25 cellular contexts compared by ENCODE assay signal in the genomic region with DNA sequence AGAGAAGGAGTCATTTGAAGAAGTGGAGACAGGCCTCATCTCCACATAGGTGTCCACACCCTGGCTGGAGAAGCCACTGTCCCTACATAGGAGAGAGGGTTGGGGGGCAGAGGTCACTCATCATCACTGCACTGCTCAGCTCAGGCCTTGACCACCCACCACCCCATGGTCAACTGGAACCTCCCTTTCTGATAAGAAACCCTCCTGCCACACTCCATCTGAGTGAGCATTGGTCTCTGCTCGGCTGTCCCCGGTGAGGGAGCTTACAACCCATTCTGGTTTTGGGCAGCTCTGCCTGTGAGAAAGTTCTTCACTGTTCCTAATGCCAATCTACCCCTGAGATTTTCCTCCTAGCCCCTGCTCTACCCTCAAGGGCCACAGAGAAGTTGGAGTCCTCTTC. TPM values are rescaled to one million over a fixed set of nuclear protein-coding genes. Genes with fewer than 3 reads are reported as not detected.
A peak's percentile ranks its signal among the peaks of the same experiment; 100 is the strongest.
DNase-seq lines count a peak whose midpoint lies in the region; ATAC-seq and TF ChIP-seq lines count a peak whose summit lies in the region.
"Had no signal": no experiment of that assay in that cellular context is flagged by ENCODE, and none has a peak within 500 bp of the region (broad histone marks: within the 10 kb centered on the region; RNA-seq: fewer than 3 reads in every experiment).

No MANE protein-coding gene starts in this region.

- H3K27ac ChIP-seq in BLaER1 (peak overlapping the region; percentile 47; the same call in 1 of the 2 replicates), trophoblast cell (ENCODE audit: low read depth, low read length) (no peak overlapping the region)
- H3K27ac ChIP-seq: C4-2B, gastrocnemius medialis, neutrophil, Peyer's patch, upper lobe of right lung had no signal

- H3K4me3 Mint-ChIP-seq in HFFc6 = no peak overlapping the region
- H3K4me3 Mint-ChIP-seq in endothelial cell (ENCODE audit: unreplicated experiment) = no peak overlapping the region
- H3K4me3 Mint-ChIP-seq: activated B cell treated with CpG ODN at 0.5 μM for 24 hours; activated naive CD8-positive, alpha-beta T cell treated with anti-CD3 and anti-CD28 coated beads, Interleukin-2, amount 10 ng/mL, durations not matched to agents 7 days and 5 days; central memory CD8-positive, alpha-beta T cell had no signal

- H3K23ac ChIP-seq in trophoblast cell (ENCODE audit: low read length) = no peak overlapping the region

- no peak overlapping the region for H3K18ac ChIP-seq in trophoblast cell (ENCODE audit: low read length)

- H2BK120ac ChIP-seq in trophoblast cell (ENCODE audit: insufficient read depth, low read length, poor library complexity) = no peak overlapping the region

- no peak overlapping the region for H4K12ac ChIP-seq in trophoblast cell (ENCODE audit: low read depth, low read length)

- H3K9me3 Mint-ChIP-seq in HFFc6 (no peaks in the 10 kb centered on the region), endothelial cell (ENCODE audit: unreplicated experiment) (no peaks in the 10 kb centered on the region)
- H3K9me3 Mint-ChIP-seq: activated B cell treated with CpG ODN at 0.5 μM for 24 hours; activated naive CD8-positive, alpha-beta T cell treated with anti-CD3 and anti-CD28 coated beads, Interleukin-2, amount 10 ng/mL, durations not matched to agents 7 days and 5 days; central memory CD8-positive, alpha-beta T cell had no signal

- peaks cover 30% of the 10 kb centered on the region for H3K4me1 ChIP-seq in BLaER1
- H3K4me1 ChIP-seq in trophoblast cell (ENCODE audit: control insufficient read depth in 1 of 2, insufficient read depth in 2 of 2, low read length in 2 of 2) = peaks cover 3 to 8% of the 10 kb centered on the region in 2 experiments
- H3K4me1 ChIP-seq: gastrocnemius medialis, Peyer's patch, upper lobe of right lung had no signal

- H4K20me1 ChIP-seq in BLaER1 = no peaks in the 10 kb centered on the region

- H3K36me3 Mint-ChIP-seq in HFFc6 (ENCODE audit: low read depth) (peaks cover 38% of the 10 kb centered on the region), endothelial cell (ENCODE audit: low read depth, unreplicated experiment) (peaks cover 20% of the 10 kb centered on the region)

- H3K27me3 Mint-ChIP-seq in HFFc6 (ENCODE audit: insufficient read depth) = peaks cover 3% of the 10 kb centered on the region; the same call in 1 of the 2 replicates
- H3K27me3 Mint-ChIP-seq in endothelial cell (ENCODE audit: unreplicated experiment) = peaks cover 13% of the 10 kb centered on the region
- H3K27me3 Mint-ChIP-seq: activated B cell treated with CpG ODN at 0.5 μM for 24 hours; activated naive CD8-positive, alpha-beta T cell treated with anti-CD3 and anti-CD28 coated beads, Interleukin-2, amount 10 ng/mL, durations not matched to agents 7 days and 5 days had no signal

- TF ChIP-seq CTCF in HFFc6 (IDR thresholded peaks at IDR 0.05) (no peak), endothelial cell (IDR thresholded peaks at IDR 0.05; ENCODE audit: unreplicated experiment) (no peak)

- H3K14ac ChIP-seq in trophoblast cell (ENCODE audit: low read length) = no peak overlapping the region

- no peak overlapping the region for H4K91ac ChIP-seq in trophoblast cell (ENCODE audit: low read depth, low read length)

- H4K8ac ChIP-seq in trophoblast cell (ENCODE audit: low read depth, low read length) = no peak overlapping the region

- no peak overlapping the region for H2AK5ac ChIP-seq in trophoblast cell (ENCODE audit: low read length)

- H3K36me3 ChIP-seq in BLaER1 (peaks cover 94% of the 10 kb centered on the region), trophoblast cell (ENCODE audit: control insufficient read depth in 1 of 2, insufficient read depth in 2 of 2, low read length in 2 of 2) (peaks cover 44 to 52% of the 10 kb centered on the region in 2 experiments)

- WGBS in trophoblast cell (ENCODE audit: extremely low coverage, insufficient coverage, insufficient read length) = no CpG with 5 or more reads among the region's 2 CpGs

- no peak overlapping the region for H2AFZ ChIP-seq in trophoblast cell (ENCODE audit: insufficient read depth, low read length, poor library complexity)

- H3K27ac Mint-ChIP-seq in HFFc6 = peak overlapping the region; percentile 98
- H3K27ac Mint-ChIP-seq in endothelial cell (ENCODE audit: unreplicated experiment) = peak overlapping the region; percentile 49
- H3K27ac Mint-ChIP-seq: activated B cell treated with CpG ODN at 0.5 μM for 24 hours had no signal

- no peak for DNase-seq in HFFc6
- DNase-seq in endothelial cell (ENCODE audit: low spot score) = no peak
- no peak for DNase-seq in trophoblast cell
- DNase-seq in amniotic stem cell (lab: John Stamatoyannopoulos, UW) = no peak
- DNase-seq in NCI-H1048 (lab: John Stamatoyannopoulos, UW) = no peak
- no peak for DNase-seq in EL
- DNase-seq: activated B cell treated with CpG ODN at 0.5 μM for 24 hours, Calu3, gastrocnemius medialis, NCI-H1105 treated with DMSO at 0.1 percent for 48 hours, NCI-H1930, NCI-H2227 treated with DMSO at 0.1 percent for 48 hours, NCI-H69, SIG-M5, SW 1271, upper lobe of right lung had no signal

- H3K4me1 Mint-ChIP-seq in HFFc6 (ENCODE audit: low read depth) (peaks cover 56% of the 10 kb centered on the region), endothelial cell (ENCODE audit: unreplicated experiment) (peaks cover 3% of the 10 kb centered on the region)
- H3K4me1 Mint-ChIP-seq: central memory CD8-positive, alpha-beta T cell had no signal

- no peak overlapping the region for H2BK12ac ChIP-seq in trophoblast cell (ENCODE audit: low read length)

- H3K27me3 ChIP-seq in BLaER1 (no peaks in the 10 kb centered on the region), trophoblast cell (ENCODE audit: insufficient read depth, low read length) (no peaks in the 10 kb centered on the region)
- H3K27me3 ChIP-seq: gastrocnemius medialis, neutrophil, Peyer's patch, upper lobe of right lung had no signal

- H3K9ac ChIP-seq in BLaER1 = no peak overlapping the region
- no peak overlapping the region for H3K9ac ChIP-seq in trophoblast cell (ENCODE audit: low read length)

- H3K9me3 ChIP-seq in BLaER1 (no peaks in the 10 kb centered on the region), trophoblast cell (ENCODE audit: insufficient read depth, low read depth, low read length) (peaks cover 2% of the 10 kb centered on the region)
- H3K9me3 ChIP-seq: gastrocnemius medialis, neutrophil, Peyer's patch, upper lobe of right lung had no signal

- no peak for ATAC-seq in GM18502 (IDR thresholded peaks at IDR 0.05; ENCODE audit: poor library complexity, unreplicated experiment)
- ATAC-seq: gastrocnemius medialis, upper lobe of right lung had no signal

- peak overlapping the region; percentile 23 for H2BK5ac ChIP-seq in trophoblast cell (ENCODE audit: low read depth, low read length, poor library complexity)

- H3K4me2 ChIP-seq in BLaER1 (no peak overlapping the region), trophoblast cell (ENCODE audit: low read length) (no peak overlapping the region)

- H3K79me1 ChIP-seq in trophoblast cell (ENCODE audit: low read length) = no peaks in the 10 kb centered on the region

- no peak overlapping the region for H3K4ac ChIP-seq in trophoblast cell (ENCODE audit: low read depth, low read length)

- H3K4me3 ChIP-seq in BLaER1 = no peak overlapping the region
- H3K4me3 ChIP-seq in trophoblast cell (ENCODE audit: low read depth, low read length) = no peak overlapping the region
- H3K4me3 ChIP-seq: gastrocnemius medialis, lung, Peyer's patch, upper lobe of right lung had no signal

- no peaks in the 10 kb centered on the region for H3K79me2 ChIP-seq in trophoblast cell (ENCODE audit: control insufficient read depth, insufficient read depth, low read length, poor library complexity)

RNA-seq across cellular contexts. Expression of gene CSF1R, which starts 28.8 kb away (rescaled TPM):
- total RNA-seq in HFFc6 (2021; fragmentation: NEBNext Ultra II Directional; extraction: Animal tissue kit (Norgen Biotek cat#: 25700)) = 1 to 10 TPM in 2 of 6 experiments, under 1 TPM in 4; 0.26 to 1.5 (median 0.78) TPM
- total RNA-seq in endothelial cell (ENCODE audit: unreplicated experiment) = 2.7 TPM
- polyA plus RNA-seq in trophoblast cell (2013) = 42.3 and 43.7 TPM in 2 replicates
- total RNA-seq: Calu3, dermis microvascular lymphatic vessel endothelial cell had no signal

RNA-seq across cellular contexts. Expression of gene HMGXB3, which starts 57.0 kb away (rescaled TPM):
- 10 to 100 TPM; 38.2 to 42.5 (median 40.5) TPM for total RNA-seq in HFFc6 (2021; fragmentation: NEBNext Ultra II Directional; extraction: Animal tissue kit (Norgen Biotek cat#: 25700))
- 55.7 TPM for total RNA-seq in endothelial cell (ENCODE audit: unreplicated experiment)
- 22.9 and 23.8 TPM in 2 replicates for polyA plus RNA-seq in trophoblast cell (2013)

RNA-seq across cellular contexts. Expression of gene TIGD6, which starts 57.1 kb away (rescaled TPM):
- 1 to 10 TPM; 6.6 to 7.5 (median 7.2) TPM for total RNA-seq in HFFc6 (2021; fragmentation: NEBNext Ultra II Directional; extraction: Animal tissue kit (Norgen Biotek cat#: 25700))
- 3.5 TPM for total RNA-seq in endothelial cell (ENCODE audit: unreplicated experiment)
- 3.6 and 3.8 TPM in 2 replicates for polyA plus RNA-seq in trophoblast cell (2013)
